1 cellular context compared by ENCODE assay signal in the genomic region with DNA sequence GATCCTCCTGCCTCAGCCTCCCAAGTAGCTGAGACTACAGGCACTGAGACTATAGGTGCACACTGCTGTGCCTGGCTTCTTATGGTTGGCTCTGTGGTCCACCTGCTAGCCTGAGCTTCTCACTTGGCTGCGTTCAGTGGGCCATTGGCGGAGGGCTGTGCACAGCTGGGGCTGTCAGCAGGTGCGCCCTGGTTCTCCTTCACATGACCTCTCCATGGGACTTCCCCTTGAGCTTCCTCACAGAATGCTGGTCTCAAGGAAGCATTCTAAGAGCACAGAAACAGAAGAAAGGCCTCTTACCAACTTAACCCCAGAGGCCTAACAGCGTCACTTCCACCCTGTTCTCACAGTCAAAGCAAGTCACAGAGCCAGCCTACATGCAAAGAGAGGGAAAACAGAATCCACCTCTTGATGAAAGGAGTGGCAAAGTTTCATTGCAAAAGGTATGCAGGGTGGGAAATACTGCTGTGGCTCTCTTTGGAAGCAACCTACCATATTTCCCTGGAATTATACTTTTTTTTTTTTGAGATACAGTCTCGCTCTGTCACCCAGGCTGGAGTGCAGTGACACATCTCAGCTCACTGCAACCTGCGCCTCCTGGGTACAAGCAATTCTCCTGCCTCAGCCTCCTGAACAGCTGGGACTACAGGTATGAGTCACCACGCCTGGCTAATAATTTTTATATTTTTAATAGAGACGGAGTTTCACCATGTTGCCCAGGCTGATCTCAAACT.
TF ChIP-seq lines count a peak whose summit lies in the region.

No MANE protein-coding gene starts in this region.

TF ChIP-seq in GM12878, 131 proteins besides CTCF, POLR2A, EP300 and RAD21 (continues in another document):
- TF ChIP-seq, protein P1, sequence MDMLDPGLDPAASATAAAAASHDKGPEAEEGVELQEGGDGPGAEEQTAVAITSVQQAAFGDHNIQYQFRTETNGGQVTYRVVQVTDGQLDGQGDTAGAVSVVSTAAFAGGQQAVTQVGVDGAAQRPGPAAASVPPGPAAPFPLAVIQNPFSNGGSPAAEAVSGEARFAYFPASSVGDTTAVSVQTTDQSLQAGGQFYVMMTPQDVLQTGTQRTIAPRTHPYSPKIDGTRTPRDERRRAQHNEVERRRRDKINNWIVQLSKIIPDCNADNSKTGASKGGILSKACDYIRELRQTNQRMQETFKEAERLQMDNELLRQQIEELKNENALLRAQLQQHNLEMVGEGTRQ (IDR thresholded peaks at IDR 0.05; ENCODE audit: borderline replicate concordance, low read depth, low read length), result peak; percentile 78
- TF ChIP-seq RELA (IDR thresholded peaks at IDR 0.05; ENCODE audit: borderline replicate concordance, partially characterized antibody), result peak; percentile 69
- TF ChIP-seq, protein P2, sequence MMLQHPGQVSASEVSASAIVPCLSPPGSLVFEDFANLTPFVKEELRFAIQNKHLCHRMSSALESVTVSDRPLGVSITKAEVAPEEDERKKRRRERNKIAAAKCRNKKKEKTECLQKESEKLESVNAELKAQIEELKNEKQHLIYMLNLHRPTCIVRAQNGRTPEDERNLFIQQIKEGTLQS (IDR thresholded peaks at IDR 0.05; ENCODE audit: borderline replicate concordance, extremely low read depth, low read depth, low read length), result peak; percentile 46; the same call in 1 of the 2 replicates
- TF ChIP-seq SREBF2 (IDR thresholded peaks at IDR 0.05; ENCODE audit: low read length), result no peak
- TF ChIP-seq RB1 (IDR thresholded peaks at IDR 0.05; ENCODE audit: borderline replicate concordance), result no peak
- no peak for TF ChIP-seq ZNF24 (IDR thresholded peaks at IDR 0.05)
- no peak; the same call in 1 of the 2 replicates for TF ChIP-seq LARP7 (IDR thresholded peaks at IDR 0.05)
- TF ChIP-seq, protein P3, sequence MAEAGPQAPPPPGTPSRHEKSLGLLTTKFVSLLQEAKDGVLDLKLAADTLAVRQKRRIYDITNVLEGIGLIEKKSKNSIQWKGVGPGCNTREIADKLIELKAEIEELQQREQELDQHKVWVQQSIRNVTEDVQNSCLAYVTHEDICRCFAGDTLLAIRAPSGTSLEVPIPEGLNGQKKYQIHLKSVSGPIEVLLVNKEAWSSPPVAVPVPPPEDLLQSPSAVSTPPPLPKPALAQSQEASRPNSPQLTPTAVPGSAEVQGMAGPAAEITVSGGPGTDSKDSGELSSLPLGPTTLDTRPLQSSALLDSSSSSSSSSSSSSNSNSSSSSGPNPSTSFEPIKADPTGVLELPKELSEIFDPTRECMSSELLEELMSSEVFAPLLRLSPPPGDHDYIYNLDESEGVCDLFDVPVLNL (IDR thresholded peaks at IDR 0.05; ENCODE audit: low read depth, low read length), result no peak
- 0 out of 2 replicates have a peak, but pooled peaks have one; percentile 30 for TF ChIP-seq NBN (IDR thresholded peaks at IDR 0.05)
- peak; percentile 63; the same call in 1 of the 2 replicates for TF ChIP-seq NFIC (IDR thresholded peaks at IDR 0.05; ENCODE audit: low read depth, low read length)
- TF ChIP-seq, protein P4, sequence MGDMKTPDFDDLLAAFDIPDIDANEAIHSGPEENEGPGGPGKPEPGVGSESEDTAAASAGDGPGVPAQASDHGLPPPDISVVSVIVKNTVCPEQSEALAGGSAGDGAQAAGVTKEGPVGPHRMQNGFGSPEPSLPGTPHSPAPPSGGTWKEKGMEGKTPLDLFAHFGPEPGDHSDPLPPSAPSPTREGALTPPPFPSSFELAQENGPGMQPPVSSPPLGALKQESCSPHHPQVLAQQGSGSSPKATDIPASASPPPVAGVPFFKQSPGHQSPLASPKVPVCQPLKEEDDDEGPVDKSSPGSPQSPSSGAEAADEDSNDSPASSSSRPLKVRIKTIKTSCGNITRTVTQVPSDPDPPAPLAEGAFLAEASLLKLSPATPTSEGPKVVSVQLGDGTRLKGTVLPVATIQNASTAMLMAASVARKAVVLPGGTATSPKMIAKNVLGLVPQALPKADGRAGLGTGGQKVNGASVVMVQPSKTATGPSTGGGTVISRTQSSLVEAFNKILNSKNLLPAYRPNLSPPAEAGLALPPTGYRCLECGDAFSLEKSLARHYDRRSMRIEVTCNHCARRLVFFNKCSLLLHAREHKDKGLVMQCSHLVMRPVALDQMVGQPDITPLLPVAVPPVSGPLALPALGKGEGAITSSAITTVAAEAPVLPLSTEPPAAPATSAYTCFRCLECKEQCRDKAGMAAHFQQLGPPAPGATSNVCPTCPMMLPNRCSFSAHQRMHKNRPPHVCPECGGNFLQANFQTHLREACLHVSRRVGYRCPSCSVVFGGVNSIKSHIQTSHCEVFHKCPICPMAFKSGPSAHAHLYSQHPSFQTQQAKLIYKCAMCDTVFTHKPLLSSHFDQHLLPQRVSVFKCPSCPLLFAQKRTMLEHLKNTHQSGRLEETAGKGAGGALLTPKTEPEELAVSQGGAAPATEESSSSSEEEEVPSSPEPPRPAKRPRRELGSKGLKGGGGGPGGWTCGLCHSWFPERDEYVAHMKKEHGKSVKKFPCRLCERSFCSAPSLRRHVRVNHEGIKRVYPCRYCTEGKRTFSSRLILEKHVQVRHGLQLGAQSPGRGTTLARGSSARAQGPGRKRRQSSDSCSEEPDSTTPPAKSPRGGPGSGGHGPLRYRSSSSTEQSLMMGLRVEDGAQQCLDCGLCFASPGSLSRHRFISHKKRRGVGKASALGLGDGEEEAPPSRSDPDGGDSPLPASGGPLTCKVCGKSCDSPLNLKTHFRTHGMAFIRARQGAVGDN (IDR thresholded peaks at IDR 0.05), result peak; percentile 96
- TF ChIP-seq CBX3 (IDR thresholded peaks at IDR 0.05; ENCODE audit: borderline replicate concordance, low read depth), result no peak
- TF ChIP-seq SRF (IDR thresholded peaks at IDR 0.05; ENCODE audit: low read depth in 2 of 2, low read length in 2 of 2), result peak in 1 of 2 experiments; percentile 82; a peak in 2 of 4 replicates
- no peak for TF ChIP-seq YBX1 (IDR thresholded peaks at IDR 0.05)
- peak in 1 of 2 experiments; percentile 53; a peak in 1 of 4 replicates for TF ChIP-seq ETV6 (conservative IDR thresholded peaks at IDR 0.05 in 1 of 2, IDR thresholded peaks at IDR 0.05 in 1 of 2; ENCODE audit: borderline replicate concordance in 1 of 2, low read depth in 1 of 2)
- TF ChIP-seq MXI1 (IDR thresholded peaks at IDR 0.05; ENCODE audit: low read depth, low read length), result peak; percentile 61; the same call in 1 of the 2 replicates
- peak; percentile 61; the same call in 1 of the 3 replicates for TF ChIP-seq POU2F2 (IDR thresholded peaks at IDR 0.05; ENCODE audit: borderline replicate concordance, low read depth, low read length)
- no peak; the same call in 1 of the 2 replicates for TF ChIP-seq BCL11A (IDR thresholded peaks at IDR 0.05; ENCODE audit: low read depth, low read length)
- TF ChIP-seq, protein P5, sequence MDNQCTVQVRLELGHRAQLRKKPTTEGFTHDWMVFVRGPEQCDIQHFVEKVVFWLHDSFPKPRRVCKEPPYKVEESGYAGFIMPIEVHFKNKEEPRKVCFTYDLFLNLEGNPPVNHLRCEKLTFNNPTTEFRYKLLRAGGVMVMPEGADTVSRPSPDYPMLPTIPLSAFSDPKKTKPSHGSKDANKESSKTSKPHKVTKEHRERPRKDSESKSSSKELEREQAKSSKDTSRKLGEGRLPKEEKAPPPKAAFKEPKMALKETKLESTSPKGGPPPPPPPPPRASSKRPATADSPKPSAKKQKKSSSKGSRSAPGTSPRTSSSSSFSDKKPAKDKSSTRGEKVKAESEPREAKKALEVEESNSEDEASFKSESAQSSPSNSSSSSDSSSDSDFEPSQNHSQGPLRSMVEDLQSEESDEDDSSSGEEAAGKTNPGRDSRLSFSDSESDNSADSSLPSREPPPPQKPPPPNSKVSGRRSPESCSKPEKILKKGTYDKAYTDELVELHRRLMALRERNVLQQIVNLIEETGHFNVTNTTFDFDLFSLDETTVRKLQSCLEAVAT (IDR thresholded peaks at IDR 0.05), result peak; percentile 99
- TF ChIP-seq IKZF1 (conservative IDR thresholded peaks at IDR 0.05), result peak; percentile 76
- TF ChIP-seq, protein P6, sequence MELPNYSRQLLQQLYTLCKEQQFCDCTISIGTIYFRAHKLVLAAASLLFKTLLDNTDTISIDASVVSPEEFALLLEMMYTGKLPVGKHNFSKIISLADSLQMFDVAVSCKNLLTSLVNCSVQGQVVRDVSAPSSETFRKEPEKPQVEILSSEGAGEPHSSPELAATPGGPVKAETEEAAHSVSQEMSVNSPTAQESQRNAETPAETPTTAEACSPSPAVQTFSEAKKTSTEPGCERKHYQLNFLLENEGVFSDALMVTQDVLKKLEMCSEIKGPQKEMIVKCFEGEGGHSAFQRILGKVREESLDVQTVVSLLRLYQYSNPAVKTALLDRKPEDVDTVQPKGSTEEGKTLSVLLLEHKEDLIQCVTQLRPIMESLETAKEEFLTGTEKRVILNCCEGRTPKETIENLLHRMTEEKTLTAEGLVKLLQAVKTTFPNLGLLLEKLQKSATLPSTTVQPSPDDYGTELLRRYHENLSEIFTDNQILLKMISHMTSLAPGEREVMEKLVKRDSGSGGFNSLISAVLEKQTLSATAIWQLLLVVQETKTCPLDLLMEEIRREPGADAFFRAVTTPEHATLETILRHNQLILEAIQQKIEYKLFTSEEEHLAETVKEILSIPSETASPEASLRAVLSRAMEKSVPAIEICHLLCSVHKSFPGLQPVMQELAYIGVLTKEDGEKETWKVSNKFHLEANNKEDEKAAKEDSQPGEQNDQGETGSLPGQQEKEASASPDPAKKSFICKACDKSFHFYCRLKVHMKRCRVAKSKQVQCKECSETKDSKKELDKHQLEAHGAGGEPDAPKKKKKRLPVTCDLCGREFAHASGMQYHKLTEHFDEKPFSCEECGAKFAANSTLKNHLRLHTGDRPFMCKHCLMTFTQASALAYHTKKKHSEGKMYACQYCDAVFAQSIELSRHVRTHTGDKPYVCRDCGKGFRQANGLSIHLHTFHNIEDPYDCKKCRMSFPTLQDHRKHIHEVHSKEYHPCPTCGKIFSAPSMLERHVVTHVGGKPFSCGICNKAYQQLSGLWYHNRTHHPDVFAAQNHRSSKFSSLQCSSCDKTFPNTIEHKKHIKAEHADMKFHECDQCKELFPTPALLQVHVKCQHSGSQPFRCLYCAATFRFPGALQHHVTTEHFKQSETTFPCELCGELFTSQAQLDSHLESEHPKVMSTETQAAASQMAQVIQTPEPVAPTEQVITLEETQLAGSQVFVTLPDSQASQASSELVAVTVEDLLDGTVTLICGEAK (IDR thresholded peaks at IDR 0.05; ENCODE audit: borderline replicate concordance), result no peak
- TF ChIP-seq CREM (IDR thresholded peaks at IDR 0.05; ENCODE audit: low read depth), result peak; percentile 49; the same call in 1 of the 2 replicates
- TF ChIP-seq, protein P7, sequence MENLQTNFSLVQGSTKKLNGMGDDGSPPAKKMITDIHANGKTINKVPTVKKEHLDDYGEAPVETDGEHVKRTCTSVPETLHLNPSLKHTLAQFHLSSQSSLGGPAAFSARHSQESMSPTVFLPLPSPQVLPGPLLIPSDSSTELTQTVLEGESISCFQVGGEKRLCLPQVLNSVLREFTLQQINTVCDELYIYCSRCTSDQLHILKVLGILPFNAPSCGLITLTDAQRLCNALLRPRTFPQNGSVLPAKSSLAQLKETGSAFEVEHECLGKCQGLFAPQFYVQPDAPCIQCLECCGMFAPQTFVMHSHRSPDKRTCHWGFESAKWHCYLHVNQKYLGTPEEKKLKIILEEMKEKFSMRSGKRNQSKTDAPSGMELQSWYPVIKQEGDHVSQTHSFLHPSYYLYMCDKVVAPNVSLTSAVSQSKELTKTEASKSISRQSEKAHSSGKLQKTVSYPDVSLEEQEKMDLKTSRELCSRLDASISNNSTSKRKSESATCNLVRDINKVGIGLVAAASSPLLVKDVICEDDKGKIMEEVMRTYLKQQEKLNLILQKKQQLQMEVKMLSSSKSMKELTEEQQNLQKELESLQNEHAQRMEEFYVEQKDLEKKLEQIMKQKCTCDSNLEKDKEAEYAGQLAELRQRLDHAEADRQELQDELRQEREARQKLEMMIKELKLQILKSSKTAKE (IDR thresholded peaks at IDR 0.05; ENCODE audit: low read depth, poor library complexity, severe bottlenecking), result peak; percentile 66
- TF ChIP-seq CHD2 (IDR thresholded peaks at IDR 0.05; ENCODE audit: borderline replicate concordance, low read depth, low read length), result peak; percentile 73; the same call in 1 of the 2 replicates
- TF ChIP-seq, protein P8, sequence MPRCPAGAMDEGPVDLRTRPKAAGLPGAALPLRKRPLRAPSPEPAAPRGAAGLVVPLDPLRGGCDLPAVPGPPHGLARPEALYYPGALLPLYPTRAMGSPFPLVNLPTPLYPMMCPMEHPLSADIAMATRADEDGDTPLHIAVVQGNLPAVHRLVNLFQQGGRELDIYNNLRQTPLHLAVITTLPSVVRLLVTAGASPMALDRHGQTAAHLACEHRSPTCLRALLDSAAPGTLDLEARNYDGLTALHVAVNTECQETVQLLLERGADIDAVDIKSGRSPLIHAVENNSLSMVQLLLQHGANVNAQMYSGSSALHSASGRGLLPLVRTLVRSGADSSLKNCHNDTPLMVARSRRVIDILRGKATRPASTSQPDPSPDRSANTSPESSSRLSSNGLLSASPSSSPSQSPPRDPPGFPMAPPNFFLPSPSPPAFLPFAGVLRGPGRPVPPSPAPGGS (IDR thresholded peaks at IDR 0.05; ENCODE audit: borderline replicate concordance, insufficient read depth, low read depth, low read length, poor library complexity, severe bottlenecking), result peak; percentile 57
- TF ChIP-seq, protein P9, sequence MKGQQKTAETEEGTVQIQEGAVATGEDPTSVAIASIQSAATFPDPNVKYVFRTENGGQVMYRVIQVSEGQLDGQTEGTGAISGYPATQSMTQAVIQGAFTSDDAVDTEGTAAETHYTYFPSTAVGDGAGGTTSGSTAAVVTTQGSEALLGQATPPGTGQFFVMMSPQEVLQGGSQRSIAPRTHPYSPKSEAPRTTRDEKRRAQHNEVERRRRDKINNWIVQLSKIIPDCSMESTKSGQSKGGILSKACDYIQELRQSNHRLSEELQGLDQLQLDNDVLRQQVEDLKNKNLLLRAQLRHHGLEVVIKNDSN (IDR thresholded peaks at IDR 0.05; ENCODE audit: borderline replicate concordance, extremely low read length, insufficient read depth, low read depth, low read length), result peak; percentile 79
- no peak for TF ChIP-seq ASH2L (IDR thresholded peaks at IDR 0.05; ENCODE audit: borderline replicate concordance, low read depth)
- peak; percentile 23; the same call in 1 of the 2 replicates for TF ChIP-seq SMC3 (IDR thresholded peaks at IDR 0.05; ENCODE audit: borderline replicate concordance, low read length)
- no peak for TF ChIP-seq EGR1 (IDR thresholded peaks at IDR 0.05; ENCODE audit: borderline replicate concordance in 1 of 2, low read depth in 2 of 2, low read length in 2 of 2)
- TF ChIP-seq NR2C1 (IDR thresholded peaks at IDR 0.05), result peak; percentile 20; the same call in 1 of the 2 replicates
